Comparison of ENCODE assay signal across 12 cellular contexts in the genomic region with DNA sequence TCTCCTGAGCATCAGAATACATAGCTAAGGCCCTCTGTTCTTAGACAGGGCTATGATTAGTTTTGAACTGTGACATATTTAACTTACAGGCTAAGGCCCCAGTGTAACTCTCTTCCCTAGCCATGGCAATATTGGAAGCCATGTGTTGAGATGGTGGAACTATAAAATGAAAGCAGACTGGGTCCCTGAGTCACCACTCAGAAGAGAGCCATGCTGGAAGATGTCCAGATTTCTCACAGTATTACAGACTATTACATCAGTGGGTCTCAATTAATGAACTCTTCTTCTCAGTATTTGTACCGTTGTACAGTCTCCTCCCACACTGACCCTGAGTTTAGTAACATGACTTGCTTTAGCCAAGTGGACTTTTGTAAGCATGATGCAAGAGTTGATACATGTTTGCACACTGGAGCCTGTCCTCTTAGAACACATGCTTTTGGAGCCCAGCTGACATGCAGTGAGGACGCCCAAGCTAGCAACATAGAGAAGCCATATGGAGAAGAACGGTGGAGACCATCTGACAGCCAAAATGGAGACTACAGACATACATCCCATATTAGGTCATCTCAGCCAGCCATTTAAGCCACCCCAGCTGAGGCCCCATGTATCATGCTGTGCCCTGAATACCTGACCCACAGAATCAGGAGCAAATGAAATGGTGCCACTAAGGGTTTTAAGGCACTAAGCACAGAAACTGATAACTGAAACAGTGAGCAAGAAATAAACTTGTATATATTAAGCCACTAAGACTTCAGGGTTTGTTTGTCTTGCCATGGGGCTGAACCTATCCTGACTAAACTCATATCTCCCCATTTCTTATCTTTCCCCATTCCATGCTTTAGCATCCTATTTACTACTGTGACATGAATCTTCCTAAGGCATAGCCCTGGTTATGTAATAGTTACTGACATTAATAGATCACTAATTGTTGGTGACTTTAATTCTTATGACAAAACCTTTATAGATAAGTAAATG. TPM values are rescaled to one million over a fixed set of nuclear protein-coding genes. Genes with fewer than 3 reads are reported as not detected.
DNase-seq lines count a peak whose midpoint lies in the region; FAIRE-seq and TF ChIP-seq lines count a peak whose summit lies in the region.
"Had no signal": no experiment of that assay in that cellular context is flagged by ENCODE, and none has a peak within 500 bp of the region (broad histone marks: within the 10 kb centered on the region; RNA-seq: fewer than 3 reads in every experiment).

No MANE protein-coding gene starts in this region.

- H3K27ac Mint-ChIP-seq in astrocyte (ENCODE audit: unreplicated experiment) = peak overlapping the region; percentile 90

- no peak overlapping the region for H2AK5ac ChIP-seq in neuronal stem cell (ENCODE audit: low read depth, low read length)

- H3K4me2 ChIP-seq in astrocyte (ENCODE audit: low read length) (no peak overlapping the region), hepatocyte (no peak overlapping the region), neuronal stem cell (ENCODE audit: insufficient read depth, low read length, poor library complexity, severe bottlenecking) (no peak overlapping the region)

- no peaks in the 10 kb centered on the region for H3K36me3 Mint-ChIP-seq in astrocyte (ENCODE audit: low read depth, unreplicated experiment)

- no peak overlapping the region for H4K8ac ChIP-seq in neuronal stem cell (ENCODE audit: low read depth, low read length)

- DNase-seq in A172 (ENCODE audit: low spot score) (peak; percentile 46), astrocyte (ENCODE audit: low read depth) (peak; percentile 20), hepatocyte (ENCODE audit: low spot score) (peak; percentile 69), NOMO-1 treated with dmso at 0.1 percent for 144 hours (lab: John Stamatoyannopoulos, UW; ENCODE audit: unreplicated experiment) (no peak), Kasumi-1 (lab: John Stamatoyannopoulos, UW) (no peak), D721Med (ENCODE audit: insufficient read length, low spot score) (no peak), neuronal stem cell (ENCODE audit: low spot score) (no peak)
- DNase-seq: activated gamma-delta T cell; BE2C; effector memory CD4-positive, alpha-beta T cell; WERI-Rb-1 had no signal

- CTCF ChIA-PET in HEK293 (lab: Yijun Ruan, JAX) = no interaction called here

- H3K23ac ChIP-seq in neuronal stem cell (ENCODE audit: low read depth, low read length, poor library complexity) = no peak overlapping the region

- H3K4me1 ChIP-seq in HEK293 (ENCODE audit: control insufficient read depth, insufficient read depth, low read length) (no peaks in the 10 kb centered on the region), astrocyte (ENCODE audit: insufficient read depth, low read length) (no peaks in the 10 kb centered on the region), hepatocyte (ENCODE audit: insufficient read depth) (peaks cover 9% of the 10 kb centered on the region), neuronal stem cell (ENCODE audit: control insufficient read depth in 2 of 2, insufficient read depth in 1 of 2, low read depth in 1 of 2, low read length in 2 of 2) (no peaks in the 10 kb centered on the region)
- H3K4me1 ChIP-seq: BE2C had no signal

- no peaks in the 10 kb centered on the region for H3K79me2 ChIP-seq in astrocyte (ENCODE audit: insufficient read depth, low read length)
- no peaks in the 10 kb centered on the region for H3K79me2 ChIP-seq in hepatocyte

- H2AFZ ChIP-seq in astrocyte (ENCODE audit: low read depth, low read length) = no peak overlapping the region
- H2AFZ ChIP-seq in hepatocyte = no peak overlapping the region
- no peak overlapping the region for H2AFZ ChIP-seq in neuronal stem cell (ENCODE audit: low read length)

- no peak overlapping the region for H2BK12ac ChIP-seq in neuronal stem cell (ENCODE audit: low read length)

- no peak overlapping the region for H3K4ac ChIP-seq in neuronal stem cell (ENCODE audit: low read length)

- no peaks in the 10 kb centered on the region for H3K9me3 ChIP-seq in HEK293 (ENCODE audit: control insufficient read depth, insufficient read depth, low read depth, low read length)
- no peaks in the 10 kb centered on the region for H3K9me3 ChIP-seq in astrocyte (ENCODE audit: insufficient read depth, low read depth, low read length)
- H3K9me3 ChIP-seq in hepatocyte (ENCODE audit: low read depth) = no peaks in the 10 kb centered on the region
- no peaks in the 10 kb centered on the region for H3K9me3 ChIP-seq in neuronal stem cell (replicated peaks in 1 of 2; ENCODE audit: control insufficient read depth in 2 of 2, insufficient read depth in 1 of 2, low read depth in 1 of 2, low read length in 2 of 2)
- H3K9me3 ChIP-seq: BE2C had no signal

- H3K18ac ChIP-seq in neuronal stem cell (ENCODE audit: low read length) = no peak overlapping the region

- no peak overlapping the region for H3K4me3 Mint-ChIP-seq in astrocyte (ENCODE audit: unreplicated experiment)

- TF ChIP-seq CTCF in HEK293 (tag by site-specific recombination; IDR thresholded peaks at IDR 0.05) = no peak
- no peak for TF ChIP-seq CTCF in astrocyte (IDR thresholded peaks at IDR 0.05; ENCODE audit: insufficient read depth, low read depth, low read length)
- TF ChIP-seq CTCF in hepatocyte (IDR thresholded peaks at IDR 0.05; ENCODE audit: poor library complexity) = no peak
- TF ChIP-seq CTCF in D721Med (IDR thresholded peaks at IDR 0.05; ENCODE audit: insufficient read depth, missing control alignments) = no peak

- no peak overlapping the region for H3K14ac ChIP-seq in neuronal stem cell (ENCODE audit: low read length)

- 89% methylated on average over 3 of the region's 3 CpGs for WGBS in hepatocyte (ENCODE audit: low lambda C conversion rate, missing lambda C conversion rate)
- no CpG with 5 or more reads among the region's 3 CpGs for WGBS in neuronal stem cell (ENCODE audit: extremely low coverage in 2 of 2, insufficient read length in 2 of 2, insufficient replicate concordance in 1 of 2), 2 donors

- H3K27ac ChIP-seq in HEK293 (ENCODE audit: extremely low read depth, low read depth, low read length) = no peak overlapping the region
- H3K27ac ChIP-seq in astrocyte (ENCODE audit: low read depth, low read length) = no peak overlapping the region
- H3K27ac ChIP-seq in hepatocyte = peak overlapping the region; percentile 81
- no peak overlapping the region for H3K27ac ChIP-seq in neuronal stem cell (replicated peaks; ENCODE audit: low read length)
- H3K27ac ChIP-seq: WERI-Rb-1 had no signal

- no peaks in the 10 kb centered on the region for H3K9me2 ChIP-seq in hepatocyte (replicated peaks; ENCODE audit: insufficient read depth)

- no peaks in the 10 kb centered on the region for H3K9me3 Mint-ChIP-seq in astrocyte (ENCODE audit: unreplicated experiment)

- H3K79me1 ChIP-seq in neuronal stem cell (ENCODE audit: low read depth, low read length) = no peaks in the 10 kb centered on the region

- no peak overlapping the region for H2BK15ac ChIP-seq in neuronal stem cell (ENCODE audit: low read length)

- peaks cover 5% of the 10 kb centered on the region for H3K27me3 Mint-ChIP-seq in astrocyte (ENCODE audit: low read depth, unreplicated experiment)

- H3K36me3 ChIP-seq in HEK293 (ENCODE audit: control insufficient read depth in 2 of 2, insufficient read depth in 1 of 2, low read length in 2 of 2) = no peaks in the 10 kb centered on the region
- no peaks in the 10 kb centered on the region for H3K36me3 ChIP-seq in astrocyte (ENCODE audit: insufficient read depth, low read length)
- no peaks in the 10 kb centered on the region for H3K36me3 ChIP-seq in hepatocyte (replicated peaks; ENCODE audit: insufficient read depth, low read depth)
- H3K36me3 ChIP-seq in neuronal stem cell (replicated peaks in 1 of 2; ENCODE audit: control insufficient read depth in 2 of 2, insufficient read depth in 2 of 2, low read length in 2 of 2) = no peaks in the 10 kb centered on the region
- H3K36me3 ChIP-seq: BE2C, WERI-Rb-1 had no signal

- H2BK5ac ChIP-seq in neuronal stem cell (ENCODE audit: low read length) = no peak overlapping the region

- FAIRE-seq in astrocyte (lab: Jason Lieb, UNC) = peak; percentile 81
- no peak for FAIRE-seq in D721Med (lab: Jason Lieb, UNC)

- H3K4me3 ChIP-seq in HEK293 (ENCODE audit: low read depth, low read length) = no peak overlapping the region
- H3K4me3 ChIP-seq in astrocyte (ENCODE audit: insufficient read depth, low read depth, low read length) = no peak overlapping the region
- no peak overlapping the region for H3K4me3 ChIP-seq in hepatocyte
- H3K4me3 ChIP-seq in neuronal stem cell (ENCODE audit: low read length in 2 of 2) = no peak overlapping the region

- no peaks in the 10 kb centered on the region for H4K20me1 ChIP-seq in astrocyte (ENCODE audit: insufficient read depth, low read length)
- no peaks in the 10 kb centered on the region for H4K20me1 ChIP-seq in hepatocyte (ENCODE audit: insufficient read depth, poor library complexity, severe bottlenecking)

- no peak overlapping the region for H2BK120ac ChIP-seq in neuronal stem cell (ENCODE audit: low read depth, low read length)

- H3K4me1 Mint-ChIP-seq in astrocyte (ENCODE audit: low read depth, unreplicated experiment) = peaks cover 6% of the 10 kb centered on the region

- H3K27me3 ChIP-seq in astrocyte (ENCODE audit: insufficient read depth, low read length) = peaks cover 8% of the 10 kb centered on the region
- no peaks in the 10 kb centered on the region for H3K27me3 ChIP-seq in hepatocyte
- H3K27me3 ChIP-seq in neuronal stem cell (ENCODE audit: control insufficient read depth in 3 of 3, insufficient read depth in 3 of 3, low read depth in 1 of 3, low read length in 3 of 3) = peaks cover 0 to 6% (median 0%) of the 10 kb centered on the region in 3 experiments
- H3K27me3 ChIP-seq: BE2C had no signal

- H4K91ac ChIP-seq in neuronal stem cell (ENCODE audit: low read depth, low read length, poor library complexity) = no peak overlapping the region

- H3K9ac ChIP-seq in astrocyte (ENCODE audit: low read length) (no peak overlapping the region), neuronal stem cell (ENCODE audit: low read depth, low read length, poor library complexity) (no peak overlapping the region)

- POLR2A ChIA-PET in HEK293 (lab: Yijun Ruan, JAX) = no interaction called here

TF ChIP-seq in HEK293, 187 proteins besides CTCF, POLR2A, EP300 and RAD21 (continues in another document):
- TF ChIP-seq ZNF664 (tag by site-specific recombination; IDR thresholded peaks at IDR 0.05) = no peak
- no peak for TF ChIP-seq ZNF394 (tag by site-specific recombination; IDR thresholded peaks at IDR 0.05; ENCODE audit: borderline replicate concordance)
- no peak for TF ChIP-seq ZNF211 (tag by site-specific recombination; IDR thresholded peaks at IDR 0.05; ENCODE audit: low read depth)
- TF ChIP-seq MYNN (tag by site-specific recombination; IDR thresholded peaks at IDR 0.05; ENCODE audit: borderline replicate concordance) = no peak
- 0 out of 2 replicates have a peak, but pooled peaks have one; percentile 28 for TF ChIP-seq KLF16 (tag by site-specific recombination; IDR thresholded peaks at IDR 0.05)
- no peak; the same call in 1 of the 2 replicates for TF ChIP-seq TRIM28 (IDR thresholded peaks at IDR 0.05; ENCODE audit: borderline replicate concordance, low read length)
- no peak for TF ChIP-seq ZNF132 (tag by site-specific recombination; IDR thresholded peaks at IDR 0.05; ENCODE audit: borderline replicate concordance)

RNA-seq across cellular contexts. Expression of a gene that starts 24.4 kb away (rescaled TPM):
- total RNA-seq in A172 (2014; rRNA removed; shearing (Covaris generic)) = not detected in 2 replicates
- total RNA-seq in astrocyte (0.07 and 0.10 TPM in 2 replicates), hepatocyte (3.8 and 5.1 TPM in 2 replicates)
- 1.6 and 1.9 TPM in 2 replicates for polyA plus RNA-seq in hepatocyte
- not detected for polyA plus RNA-seq in neuronal stem cell (2013, experiment 1 of 2)
- 0.03 TPM for polyA plus RNA-seq in neuronal stem cell (2013, experiment 2 of 2)

Comparison
In these comparisons a context has a peak if more than half of its experiments do, and no peak if none do; other contexts are left out.
1. DNase-seq: peak in A172 (single experiment), astrocyte (single experiment) and hepatocyte (single experiment); none in NOMO-1 treated with dmso at 0.1 percent for 144 hours (single experiment), Kasumi-1 (0 of 2), D721Med (single experiment) and neuronal stem cell (single experiment).